Comparison of ENCODE assay signal across 9 cellular contexts in genomic region chr10:62095341-62096071, GRCh38.
DNase-seq lines count a peak whose midpoint lies in the region; FAIRE-seq and TF ChIP-seq lines count a peak whose summit lies in the region.
"Had no signal": no experiment of that assay in that cellular context is flagged by ENCODE, and none has a peak within 500 bp of the region (broad histone marks: within the 10 kb centered on the region; RNA-seq: fewer than 3 reads in every experiment).

No MANE protein-coding gene starts in this region.

- H3K27ac ChIP-seq in C4-2B (peak overlapping the region; percentile 32; the same call in 1 of the 2 replicates), PC-9 (peak overlapping the region; percentile 62), fibroblast of lung (ENCODE audit: insufficient read depth, low read length) (peak overlapping the region; percentile 14), ovary (peak overlapping the region; percentile 39 to 74), H9 (ENCODE audit: insufficient read length, low read depth, low read length) (no peak overlapping the region)
- H3K27ac ChIP-seq: VCaP had no signal

- no peak overlapping the region for H2BK20ac ChIP-seq in H9 (ENCODE audit: low read depth, low read length, poor library complexity, severe bottlenecking)

- H3K4ac ChIP-seq in H9 (ENCODE audit: low read depth, low read length), result no peak overlapping the region

- H3K18ac ChIP-seq in H9 (ENCODE audit: insufficient read length, low read depth, low read length), result no peak overlapping the region

- CTCF ChIA-PET in PC-9 (lab: Charles Lee), result interaction anchor here (0.5 to 1.0 kb wide), 4 partner anchors 13 to 199 kb away, joined by 3 to 4 read pairs (median 3); no protein-coding TSS in a partner anchor

- H2BK12ac ChIP-seq in H9 (ENCODE audit: insufficient read length, low read depth, low read length), result no peak overlapping the region

- H3K4me3 ChIP-seq in PC-9 (0 out of 2 replicates have a peak overlapping the region, but pooled peaks have one; percentile 1), fibroblast of lung (replicated peaks in 1 of 4; ENCODE audit: control extremely low read depth in 1 of 4, insufficient read depth in 1 of 4, low read depth in 3 of 4, low read length in 4 of 4) (no peak overlapping the region), ovary (peak overlapping the region; percentile 8)

- TF ChIP-seq CTCF in C4-2B (conservative IDR thresholded peaks at IDR 0.05) (no peak), PC-9 (conservative IDR thresholded peaks at IDR 0.05) (no peak), fibroblast of lung (conservative IDR thresholded peaks at IDR 0.05 in 1 of 2, IDR thresholded peaks at IDR 0.05 in 1 of 2; ENCODE audit: low read depth in 1 of 2, low read length in 2 of 2) (no peak), ovary (IDR thresholded peaks at IDR 0.05) (no peak), D721Med (IDR thresholded peaks at IDR 0.05; ENCODE audit: insufficient read depth, missing control alignments) (no peak), H9 (conservative IDR thresholded peaks at IDR 0.05) (no peak)

- H2BK120ac ChIP-seq in H9 (ENCODE audit: low read depth, low read length, poor library complexity, severe bottlenecking), result no peak overlapping the region

- H3K23ac ChIP-seq in H9 (ENCODE audit: insufficient read length, low read depth, low read length), result no peak overlapping the region

- no peak overlapping the region for H3T11ph ChIP-seq in H9 (ENCODE audit: low read length)

- H3K4me2 ChIP-seq in PC-9, result 0 out of 2 replicates have a peak overlapping the region, but pooled peaks have one; percentile 11
- H3K4me2 ChIP-seq in fibroblast of lung (ENCODE audit: extremely low read depth, insufficient read depth, low read length), result no peak overlapping the region
- H3K4me2 ChIP-seq in H9 (ENCODE audit: insufficient read depth, insufficient read length, low read length), result no peak overlapping the region

- peaks cover 23% of the 10 kb centered on the region; the same call in 1 of the 2 replicates for H3F3A ChIP-seq in PC-9 (ENCODE audit: insufficient read depth, low read depth)

- H4K91ac ChIP-seq in H9 (ENCODE audit: insufficient read length, low read depth, low read length), result no peak overlapping the region

- peaks cover 6 to 9% of the 10 kb centered on the region in 2 experiments; a peak in 3 of 4 replicates for H3K4me1 Mint-ChIP-seq in H9

- no peak overlapping the region for H4K8ac ChIP-seq in H9 (replicated peaks; ENCODE audit: insufficient read length, low read depth, low read length)

- no peaks in the 10 kb centered on the region for H3K9me2 ChIP-seq in PC-9 (ENCODE audit: insufficient read depth)

- H2BK5ac ChIP-seq in H9 (ENCODE audit: insufficient read length, low read length), result no peak overlapping the region

- H2AK5ac ChIP-seq in H9 (ENCODE audit: insufficient read length, low read length), result no peak overlapping the region

- no peak overlapping the region for H2BK15ac ChIP-seq in H9 (ENCODE audit: low read depth, low read length)

- H3K9me3 ChIP-seq in PC-9 (ENCODE audit: insufficient read depth, low read depth) (no peaks in the 10 kb centered on the region), fibroblast of lung (ENCODE audit: control insufficient read depth, insufficient read depth, low read depth, low read length) (no peaks in the 10 kb centered on the region), ovary (no peaks in the 10 kb centered on the region), H9 (ENCODE audit: control insufficient read depth, low read depth, low read length) (no peaks in the 10 kb centered on the region)

- POLR2A ChIA-PET in PC-9 (lab: Charles Lee; ENCODE audit: unreplicated experiment), result interaction anchor here (0.7 to 1.0 kb wide), 2 partner anchors 57 to 1276 kb away, joined by 4 read pairs; no protein-coding TSS in a partner anchor

- no TSS peak for BruUV-seq in PC-9 (replicated peaks; lab: Mats Ljungman, UMichigan)

- H3K56ac ChIP-seq in H9 (ENCODE audit: insufficient read length, low read depth, low read length), result no peak overlapping the region

- no peak overlapping the region for H3K4me3 Mint-ChIP-seq in H9

- TF ChIP-seq POLR2A in ovary (IDR thresholded peaks at IDR 0.05), result no peak

- H3K23me2 ChIP-seq in H9 (ENCODE audit: insufficient read length, low read depth, low read length, poor library complexity, severe bottlenecking), result no peaks in the 10 kb centered on the region

- H3K36me3 Mint-ChIP-seq in H9 (ENCODE audit: insufficient read depth in 1 of 3, low read depth in 3 of 3), result no peaks in the 10 kb centered on the region

- intact Hi-C loops in PC-9 (cut with micrococcal nuclease; ENCODE audit: unreplicated experiment), result loop anchor here (10.0 kb wide), 1 partner anchor 229 kb away; no protein-coding TSS in a partner anchor
- intact Hi-C loops in ovary (cut with DNase I), result no loop called here

- no peaks in the 10 kb centered on the region for H3K27me3 Mint-ChIP-seq in H9 (ENCODE audit: low read depth)

- FAIRE-seq in D721Med (lab: Jason Lieb, UNC), result no peak

- no peaks in the 10 kb centered on the region for H3K9me3 Mint-ChIP-seq in H9

- peak overlapping the region in 1 of 3 experiments; percentile 25; a peak in 1 of 7 replicates for H3K27ac Mint-ChIP-seq in H9

- H4K20me1 ChIP-seq in PC-9 (ENCODE audit: insufficient read depth), result no peaks in the 10 kb centered on the region
- no peaks in the 10 kb centered on the region for H4K20me1 ChIP-seq in fibroblast of lung (ENCODE audit: control insufficient read depth, extremely low read depth, insufficient read depth, low read length)
- H4K20me1 ChIP-seq in H9 (ENCODE audit: control insufficient read depth, insufficient read depth, insufficient read length), result no peaks in the 10 kb centered on the region

- H3K9ac ChIP-seq in fibroblast of lung (ENCODE audit: insufficient read depth, low read length), result no peak overlapping the region
- no peak overlapping the region for H3K9ac ChIP-seq in H9 (ENCODE audit: extremely low read depth, insufficient read length, low read length)

- WGBS in ovary, 3 donors, result 9 to 10% (median 10%) methylated on average over 10 of the region's 10 CpGs
- no CpG with 5 or more reads among the region's 10 CpGs for WGBS in H9 (ENCODE audit: extremely low coverage, insufficient read length, low lambda C conversion rate)

- H3K36me3 ChIP-seq in PC-9 (ENCODE audit: low read depth) (0 out of 2 replicates have a peak, but pooled peaks cover 5% of the 10 kb centered on the region), fibroblast of lung (ENCODE audit: control insufficient read depth, insufficient read depth, low read length) (peaks cover 22% of the 10 kb centered on the region), ovary (no peaks in the 10 kb centered on the region)

- no peaks in the 10 kb centered on the region for H3K79me1 ChIP-seq in H9 (ENCODE audit: insufficient read depth, low read depth, low read length, poor library complexity, severe bottlenecking)

- H3K14ac ChIP-seq in H9 (ENCODE audit: insufficient read depth, low read length), result no peak overlapping the region

- peaks cover 53% of the 10 kb centered on the region for H3K4me1 ChIP-seq in PC-9 (replicated peaks; ENCODE audit: insufficient read depth)
- peaks cover 35% of the 10 kb centered on the region for H3K4me1 ChIP-seq in fibroblast of lung (ENCODE audit: control insufficient read depth, extremely low read depth, insufficient read depth, low read length)
- peaks cover 12% of the 10 kb centered on the region for H3K4me1 ChIP-seq in ovary (ENCODE audit: insufficient read depth)
- H3K4me1 ChIP-seq in H9 (ENCODE audit: insufficient read depth, low read length), result no peaks in the 10 kb centered on the region; the same call in 1 of the 2 replicates

- no peak overlapping the region for H4K5ac ChIP-seq in H9 (ENCODE audit: insufficient read length, low read depth, low read length)

- peak in 1 of 2 experiments; percentile 56 for DNase-seq in PC-9
- peak; percentile 81 to 89 for DNase-seq in fibroblast of lung (ENCODE audit: low read depth in 2 of 2)
- DNase-seq in ovary, result no peak
- no peak for DNase-seq in D721Med (ENCODE audit: insufficient read length, low spot score)
- DNase-seq in UCSD-AML1 (lab: John Stamatoyannopoulos, UW; ENCODE audit: unreplicated experiment), result no peak
- no peak for DNase-seq in DMS 273 treated with DMSO at 0.1 percent for 48 hours (lab: John Stamatoyannopoulos, UW)
- DNase-seq in H9, result no peak

- no peaks in the 10 kb centered on the region for H3K79me2 ChIP-seq in PC-9 (ENCODE audit: low read depth)
- H3K79me2 ChIP-seq in fibroblast of lung (ENCODE audit: control insufficient read depth, insufficient read depth, low read length), result peaks cover 31% of the 10 kb centered on the region
- H3K79me2 ChIP-seq in H9 (ENCODE audit: insufficient read depth, low read length), result no peaks in the 10 kb centered on the region

- TF ChIP-seq EP300 in ovary (IDR thresholded peaks at IDR 0.05), result no peak

- H3K27me3 ChIP-seq in PC-9 (ENCODE audit: insufficient read depth, low read depth) (no peaks in the 10 kb centered on the region), fibroblast of lung (ENCODE audit: control insufficient read depth, insufficient read depth, low read length) (no peaks in the 10 kb centered on the region), ovary (no peaks in the 10 kb centered on the region), H9 (ENCODE audit: insufficient read depth, low read length) (no peaks in the 10 kb centered on the region)

- H2AFZ ChIP-seq in PC-9 (no peak overlapping the region), fibroblast of lung (ENCODE audit: low read length) (no peak overlapping the region), H9 (ENCODE audit: low read length) (no peak overlapping the region)

Comparison
In these comparisons a context has a peak if more than half of its experiments do, and no peak if none do; other contexts are left out.
1. DNase-seq: peak in fibroblast of lung (2 of 2); none in ovary (0 of 5), D721Med (single experiment), UCSD-AML1 (single experiment), DMS 273 treated with DMSO at 0.1 percent for 48 hours (single experiment) and H9 (single experiment).
2. H3K4me3 ChIP-seq: peak in PC-9 (single experiment) and ovary (single experiment); none in fibroblast of lung (0 of 4).